18 cellular contexts compared by ENCODE assay signal in genomic region chr11:11882539-11882938, GRCh38. TPM values are rescaled to one million over a fixed set of nuclear protein-coding genes. Genes with fewer than 3 reads are reported as not detected.
DNase-seq lines count a peak whose midpoint lies in the region; ATAC-seq and TF ChIP-seq lines count a peak whose summit lies in the region.
"Had no signal": no experiment of that assay in that cellular context is flagged by ENCODE, and none has a peak within 500 bp of the region (broad histone marks: within the 10 kb centered on the region; RNA-seq: fewer than 3 reads in every experiment).

No MANE protein-coding gene starts in this region.

- no peaks in the 10 kb centered on the region for H3K27me3 ChIP-seq in suprapubic skin
- H3K27me3 ChIP-seq: SJSA1 had no signal

- H3K36me3 ChIP-seq in suprapubic skin: peaks cover 39% of the 10 kb centered on the region

- DNase-seq in HFFc6: no peak
- peak; percentile 18 for DNase-seq in MV-4-11 (lab: John Stamatoyannopoulos, UW)
- DNase-seq in chondrocyte (ENCODE audit: low spot score): no peak
- no peak for DNase-seq in natural killer cell treated with Interleukin-12 subunit alpha and Interleukin-12 subunit beta and Interleukin-15 and Interleukin-18, amount 100 ng/mL, for 72 hours (ENCODE audit: low spot score)
- no peak for DNase-seq in progenitor cell of endocrine pancreas (ENCODE audit: low spot score, unreplicated experiment)
- no peak for DNase-seq in suprapubic skin (ENCODE audit: low spot score in 2 of 2)
- no peak for DNase-seq in activated CD8-positive, alpha-beta T cell treated with anti-CD3 and anti-CD28 coated beads, Interleukin-2, amount 10 ng/mL, durations not matched to agents 7 days and 5 days
- DNase-seq: ACHN; Caco-2; CD4-positive, CD25-positive, alpha-beta regulatory T cell; DMS153; MM.1S; NCI-H1417; NCI-H2029; NCI-H2171 treated with DMSO at 0.1 percent for 48 hours; NCI-H446 treated with DMSO at 0.1 percent for 48 hours had no signal

- TF ChIP-seq POLR2A in suprapubic skin (IDR thresholded peaks at IDR 0.05): no peak

- no peak for ATAC-seq in natural killer cell treated with Interleukin-12 subunit alpha and Interleukin-12 subunit beta and Interleukin-15 and Interleukin-18, amount 100 ng/mL, for 72 hours
- ATAC-seq in activated CD8-positive, alpha-beta T cell treated with anti-CD3 and anti-CD28 coated beads, Interleukin-2, amount 10 ng/mL, durations not matched to agents 7 days and 5 days: no peak
- ATAC-seq: HepG2 had no signal

- H3K9me3 Mint-ChIP-seq in HFFc6: no peaks in the 10 kb centered on the region
- H3K9me3 Mint-ChIP-seq in chondrocyte (ENCODE audit: low read depth): peaks cover 5% of the 10 kb centered on the region
- H3K9me3 Mint-ChIP-seq in natural killer cell treated with Interleukin-12 subunit alpha and Interleukin-12 subunit beta and Interleukin-15 and Interleukin-18, amount 100 ng/mL, for 72 hours: peaks cover 3% of the 10 kb centered on the region
- peaks cover 8% of the 10 kb centered on the region for H3K9me3 Mint-ChIP-seq in progenitor cell of endocrine pancreas (ENCODE audit: low read depth)
- H3K9me3 Mint-ChIP-seq in activated CD8-positive, alpha-beta T cell treated with anti-CD3 and anti-CD28 coated beads, Interleukin-2, amount 10 ng/mL, durations not matched to agents 7 days and 5 days (ENCODE audit: insufficient read depth): no peaks in the 10 kb centered on the region

- no peak overlapping the region for H3K4me3 ChIP-seq in suprapubic skin
- H3K4me3 ChIP-seq: SJSA1 had no signal

- no peak for TF ChIP-seq CTCF in HFFc6 (IDR thresholded peaks at IDR 0.05)
- no peak for TF ChIP-seq CTCF in chondrocyte (IDR thresholded peaks at IDR 0.05)
- no peak for TF ChIP-seq CTCF in progenitor cell of endocrine pancreas (IDR thresholded peaks at IDR 0.05; ENCODE audit: unreplicated experiment)
- no peak for TF ChIP-seq CTCF in suprapubic skin (IDR thresholded peaks at IDR 0.05)

- peaks cover 12% of the 10 kb centered on the region for H3K4me1 ChIP-seq in suprapubic skin

- H3K27me3 Mint-ChIP-seq in HFFc6 (ENCODE audit: insufficient read depth) (no peaks in the 10 kb centered on the region), chondrocyte (ENCODE audit: low read depth) (no peaks in the 10 kb centered on the region), progenitor cell of endocrine pancreas (no peaks in the 10 kb centered on the region)
- no peaks in the 10 kb centered on the region for H3K27me3 Mint-ChIP-seq in natural killer cell treated with Interleukin-12 subunit alpha and Interleukin-12 subunit beta and Interleukin-15 and Interleukin-18, amount 100 ng/mL, for 72 hours
- no peaks in the 10 kb centered on the region for H3K27me3 Mint-ChIP-seq in activated CD8-positive, alpha-beta T cell treated with anti-CD3 and anti-CD28 coated beads, Interleukin-2, amount 10 ng/mL, durations not matched to agents 7 days and 5 days (ENCODE audit: low read depth)
- H3K27me3 Mint-ChIP-seq: CD4-positive, CD25-positive, alpha-beta regulatory T cell had no signal

- H3K9me3 ChIP-seq in suprapubic skin: no peaks in the 10 kb centered on the region
- H3K9me3 ChIP-seq: Caco-2, SJSA1 had no signal

- H3K4me1 Mint-ChIP-seq in HFFc6 (ENCODE audit: low read depth) (peaks cover 30% of the 10 kb centered on the region), chondrocyte (ENCODE audit: low read depth) (peaks cover 33% of the 10 kb centered on the region), progenitor cell of endocrine pancreas (ENCODE audit: low read depth) (peaks cover 14% of the 10 kb centered on the region)
- peaks cover 33 to 55% of the 10 kb centered on the region in 2 donors for H3K4me1 Mint-ChIP-seq in natural killer cell treated with Interleukin-12 subunit alpha and Interleukin-12 subunit beta and Interleukin-15 and Interleukin-18, amount 100 ng/mL, for 72 hours (ENCODE audit: low read depth in 2 of 2)
- H3K4me1 Mint-ChIP-seq in activated CD8-positive, alpha-beta T cell treated with anti-CD3 and anti-CD28 coated beads, Interleukin-2, amount 10 ng/mL, durations not matched to agents 7 days and 5 days (ENCODE audit: low read depth): peaks cover 22% of the 10 kb centered on the region

- TF ChIP-seq EP300 in suprapubic skin (IDR thresholded peaks at IDR 0.05): no peak

- 60% methylated on average over 2 of the region's 2 CpGs for WGBS in suprapubic skin

- no peak overlapping the region for H3K4me3 Mint-ChIP-seq in HFFc6
- no peak overlapping the region for H3K4me3 Mint-ChIP-seq in chondrocyte (ENCODE audit: unreplicated experiment)
- peak overlapping the region; percentile 3 for H3K4me3 Mint-ChIP-seq in natural killer cell treated with Interleukin-12 subunit alpha and Interleukin-12 subunit beta and Interleukin-15 and Interleukin-18, amount 100 ng/mL, for 72 hours
- H3K4me3 Mint-ChIP-seq in progenitor cell of endocrine pancreas (ENCODE audit: low read depth): no peak overlapping the region
- H3K4me3 Mint-ChIP-seq in activated CD8-positive, alpha-beta T cell treated with anti-CD3 and anti-CD28 coated beads, Interleukin-2, amount 10 ng/mL, durations not matched to agents 7 days and 5 days: no peak overlapping the region
- H3K4me3 Mint-ChIP-seq: CD4-positive, CD25-positive, alpha-beta regulatory T cell had no signal

- CTCF ChIA-PET in activated CD8-positive, alpha-beta T cell treated with anti-CD3 and anti-CD28 coated beads, Interleukin-2, amount 10 ng/mL, durations not matched to agents 7 days and 5 days (lab: Charles Lee): interaction anchor here (1.7 to 2.7 kb wide), 2 partner anchors 33 to 39 kb away, joined by 4 to 10 read pairs; no protein-coding TSS in a partner anchor

- no peak overlapping the region for H3K27ac ChIP-seq in suprapubic skin
- H3K27ac ChIP-seq: SJSA1 had no signal

- H3K27ac Mint-ChIP-seq in HFFc6 (peak overlapping the region; percentile 7; the same call in 1 of the 2 replicates), chondrocyte (ENCODE audit: unreplicated experiment) (peak overlapping the region; percentile 72), progenitor cell of endocrine pancreas (no peak overlapping the region)
- peak overlapping the region in 1 of 2 donors; percentile 10 for H3K27ac Mint-ChIP-seq in natural killer cell treated with Interleukin-12 subunit alpha and Interleukin-12 subunit beta and Interleukin-15 and Interleukin-18, amount 100 ng/mL, for 72 hours
- H3K27ac Mint-ChIP-seq in activated CD8-positive, alpha-beta T cell treated with anti-CD3 and anti-CD28 coated beads, Interleukin-2, amount 10 ng/mL, durations not matched to agents 7 days and 5 days: no peak overlapping the region

- H3K36me3 Mint-ChIP-seq in HFFc6 (ENCODE audit: low read depth) (peaks cover 38% of the 10 kb centered on the region), chondrocyte (ENCODE audit: low read depth) (peaks cover 26% of the 10 kb centered on the region), progenitor cell of endocrine pancreas (ENCODE audit: insufficient read depth) (peaks cover 31% of the 10 kb centered on the region)
- peaks cover 34% of the 10 kb centered on the region for H3K36me3 Mint-ChIP-seq in natural killer cell treated with Interleukin-12 subunit alpha and Interleukin-12 subunit beta and Interleukin-15 and Interleukin-18, amount 100 ng/mL, for 72 hours
- H3K36me3 Mint-ChIP-seq in activated CD8-positive, alpha-beta T cell treated with anti-CD3 and anti-CD28 coated beads, Interleukin-2, amount 10 ng/mL, durations not matched to agents 7 days and 5 days (ENCODE audit: low read depth): peaks cover 43% of the 10 kb centered on the region

- POLR2A ChIA-PET in activated CD8-positive, alpha-beta T cell treated with anti-CD3 and anti-CD28 coated beads, Interleukin-2, amount 10 ng/mL, durations not matched to agents 7 days and 5 days (lab: Charles Lee): no interaction called here

RNA-seq across cellular contexts. Expression of gene USP47, which starts 40.8 kb away (rescaled TPM):
- total RNA-seq in HFFc6 (2021; fragmentation: NEBNext Ultra II Directional; extraction: Animal tissue kit (Norgen Biotek cat#: 25700)): 10 to 100 TPM; 33.6 to 38.7 (median 35.1) TPM
- total RNA-seq in chondrocyte: 44.4 to 54.8 TPM (median 47.8 TPM) in 3 replicates
- total RNA-seq in natural killer cell treated with Interleukin-12 subunit alpha and Interleukin-12 subunit beta and Interleukin-15 and Interleukin-18, amount 100 ng/mL, for 72 hours: 10 to 100 TPM; 61.7 to 61.8 TPM
- total RNA-seq in progenitor cell of endocrine pancreas: 81.5 and 85.8 TPM in 2 replicates
- 100 to 1,000 TPM in 1 of 4 donors, 10 to 100 TPM in 3; 56.0 to 102 (median 72.2) TPM for total RNA-seq in suprapubic skin
- 10 to 100 TPM; 34.5 to 38.4 TPM for total RNA-seq in activated CD8-positive, alpha-beta T cell treated with anti-CD3 and anti-CD28 coated beads, Interleukin-2, amount 10 ng/mL, durations not matched to agents 7 days and 5 days

Comparison
In these comparisons a context has a peak if more than half of its experiments do, and no peak if none do; other contexts are left out.
1. H3K27ac Mint-ChIP-seq: peak in HFFc6 (single experiment) and chondrocyte (single experiment); none in progenitor cell of endocrine pancreas (single experiment) and activated CD8-positive, alpha-beta T cell treated with anti-CD3 and anti-CD28 coated beads, Interleukin-2, amount 10 ng/mL, durations not matched to agents 7 days and 5 days (single experiment).